Comparison of ENCODE assay signal across 27 cellular contexts in genomic region chrX:724256-724655, GRCh38.
A peak's percentile ranks its signal among the peaks of the same experiment; 100 is the strongest.
DNase-seq lines count a peak whose midpoint lies in the region; ATAC-seq, FAIRE-seq and TF ChIP-seq lines count a peak whose summit lies in the region.
"Had no signal": no experiment of that assay in that cellular context is flagged by ENCODE, and none has a peak within 500 bp of the region (broad histone marks: within the 10 kb centered on the region; RNA-seq: fewer than 3 reads in every experiment).

No MANE protein-coding gene starts in this region.

- no peaks in the 10 kb centered on the region for H3K9me3 ChIP-seq in pancreas
- H3K9me3 ChIP-seq: prostate gland had no signal

- H3K4me3 Mint-ChIP-seq in HFFc6, result peak overlapping the region; percentile 20; the same call in 1 of the 2 replicates
- H3K4me3 Mint-ChIP-seq in central memory CD8-positive, alpha-beta T cell, result no peak overlapping the region
- H3K4me3 Mint-ChIP-seq: GM23338, IgD-negative memory B cell, mesothelial cell of epicardium had no signal

- no peaks in the 10 kb centered on the region for H3K27me3 ChIP-seq in pancreas
- H3K27me3 ChIP-seq: neutrophil, right lobe of liver, tibial nerve had no signal

- H3K4me1 Mint-ChIP-seq in HFFc6 (ENCODE audit: low read depth), result no peaks in the 10 kb centered on the region
- no peaks in the 10 kb centered on the region for H3K4me1 Mint-ChIP-seq in central memory CD8-positive, alpha-beta T cell

- WGBS in pancreas, 2 donors, result 79 to 85% methylated on average over 4 of the region's 4 CpGs

- peaks cover 23% of the 10 kb centered on the region for H3K9me3 Mint-ChIP-seq in HFFc6
- H3K9me3 Mint-ChIP-seq in central memory CD8-positive, alpha-beta T cell, result peaks cover 30% of the 10 kb centered on the region

- FAIRE-seq in pancreas (lab: Jason Lieb, UNC), result no peak
- FAIRE-seq: kidney had no signal

- H3K27ac Mint-ChIP-seq in HFFc6, result peak overlapping the region; percentile 33; the same call in 1 of the 2 replicates
- peak overlapping the region; percentile 27 for H3K27ac Mint-ChIP-seq in central memory CD8-positive, alpha-beta T cell (ENCODE audit: low read depth)
- H3K27ac Mint-ChIP-seq: GM23338, IgD-negative memory B cell, mesothelial cell of epicardium had no signal

- H3K27me3 Mint-ChIP-seq in HFFc6 (ENCODE audit: insufficient read depth), result peaks cover 14% of the 10 kb centered on the region; the same call in 1 of the 2 replicates
- no peaks in the 10 kb centered on the region for H3K27me3 Mint-ChIP-seq in central memory CD8-positive, alpha-beta T cell
- H3K27me3 Mint-ChIP-seq: IgD-negative memory B cell had no signal

- intact Hi-C loops in posterior vena cava (cut with DNase I) (no loop called here), pancreas (cut with DNase I) (no loop called here)

- H3K27ac ChIP-seq in pancreas, result no peak overlapping the region
- H3K27ac ChIP-seq: C4-2B, coronary artery, neutrophil, prostate gland, right lobe of liver, SK-N-MC, tibial nerve had no signal

- no peaks in the 10 kb centered on the region for H3K36me3 ChIP-seq in pancreas
- H3K36me3 ChIP-seq: neutrophil, prostate gland, right lobe of liver, tibial nerve had no signal

- no peak for TF ChIP-seq CTCF in HFFc6 (IDR thresholded peaks at IDR 0.05)
- TF ChIP-seq CTCF in pancreas (IDR thresholded peaks at IDR 0.05), result no peak

- DNase-seq in EH (ENCODE audit: low read depth), result peak; percentile 39
- no peak for DNase-seq in HFFc6
- no peak for DNase-seq in central memory CD8-positive, alpha-beta T cell (ENCODE audit: low spot score in 2 of 2)
- DNase-seq in posterior vena cava (ENCODE audit: low spot score), result peak; percentile 37
- DNase-seq in OCI-M2 (lab: John Stamatoyannopoulos, UW; ENCODE audit: unreplicated experiment), result no peak
- no peak for DNase-seq in pancreas
- DNase-seq in NCI-H2107 (lab: John Stamatoyannopoulos, UW), result no peak
- DNase-seq: activated CD4-positive, CD25-positive, alpha-beta regulatory T cell; activated T-cell treated with anti-CD3 and anti-CD28 coated beads for 4 hours; DMS79; effector memory CD4-positive, alpha-beta T cell; erythroblast; foreskin fibroblast; kidney; NCI-H446; NCI-H82; right lobe of liver; stimulated activated CD4-positive, alpha-beta T cell treated with anti-CD3 and anti-CD28 coated beads, Interleukin-2, amount 100 ng/mL, for 48 hours had no signal

- H3K4me3 ChIP-seq in pancreas, result no peak overlapping the region
- H3K4me3 ChIP-seq: coronary artery, GM23338, prostate gland, right lobe of liver, SK-N-MC, tibial nerve had no signal

- peak; percentile 35 for ATAC-seq in central memory CD8-positive, alpha-beta T cell (replicated peaks; ENCODE audit: extremely low read depth, poor library complexity, severe bottlenecking)
- ATAC-seq in pancreas, result no peak
- ATAC-seq: GM23338, right lobe of liver had no signal

- no peaks in the 10 kb centered on the region for H3K4me1 ChIP-seq in pancreas
- H3K4me1 ChIP-seq: prostate gland, right lobe of liver had no signal

- H3K36me3 Mint-ChIP-seq in HFFc6 (ENCODE audit: low read depth), result peaks cover 10% of the 10 kb centered on the region; the same call in 1 of the 2 replicates
- peaks cover 16% of the 10 kb centered on the region for H3K36me3 Mint-ChIP-seq in central memory CD8-positive, alpha-beta T cell (ENCODE audit: insufficient read depth)
- H3K36me3 Mint-ChIP-seq: IgD-negative memory B cell, mesothelial cell of epicardium had no signal

Comparison
In these comparisons a context has a peak if more than half of its experiments do, and no peak if none do; other contexts are left out.
1. DNase-seq: peak in EH (single experiment) and posterior vena cava (single experiment); none in HFFc6 (single experiment), central memory CD8-positive, alpha-beta T cell (0 of 2), OCI-M2 (single experiment), pancreas (0 of 6) and NCI-H2107 (single experiment).